9 cellular contexts compared by ENCODE assay signal in the genomic region with DNA sequence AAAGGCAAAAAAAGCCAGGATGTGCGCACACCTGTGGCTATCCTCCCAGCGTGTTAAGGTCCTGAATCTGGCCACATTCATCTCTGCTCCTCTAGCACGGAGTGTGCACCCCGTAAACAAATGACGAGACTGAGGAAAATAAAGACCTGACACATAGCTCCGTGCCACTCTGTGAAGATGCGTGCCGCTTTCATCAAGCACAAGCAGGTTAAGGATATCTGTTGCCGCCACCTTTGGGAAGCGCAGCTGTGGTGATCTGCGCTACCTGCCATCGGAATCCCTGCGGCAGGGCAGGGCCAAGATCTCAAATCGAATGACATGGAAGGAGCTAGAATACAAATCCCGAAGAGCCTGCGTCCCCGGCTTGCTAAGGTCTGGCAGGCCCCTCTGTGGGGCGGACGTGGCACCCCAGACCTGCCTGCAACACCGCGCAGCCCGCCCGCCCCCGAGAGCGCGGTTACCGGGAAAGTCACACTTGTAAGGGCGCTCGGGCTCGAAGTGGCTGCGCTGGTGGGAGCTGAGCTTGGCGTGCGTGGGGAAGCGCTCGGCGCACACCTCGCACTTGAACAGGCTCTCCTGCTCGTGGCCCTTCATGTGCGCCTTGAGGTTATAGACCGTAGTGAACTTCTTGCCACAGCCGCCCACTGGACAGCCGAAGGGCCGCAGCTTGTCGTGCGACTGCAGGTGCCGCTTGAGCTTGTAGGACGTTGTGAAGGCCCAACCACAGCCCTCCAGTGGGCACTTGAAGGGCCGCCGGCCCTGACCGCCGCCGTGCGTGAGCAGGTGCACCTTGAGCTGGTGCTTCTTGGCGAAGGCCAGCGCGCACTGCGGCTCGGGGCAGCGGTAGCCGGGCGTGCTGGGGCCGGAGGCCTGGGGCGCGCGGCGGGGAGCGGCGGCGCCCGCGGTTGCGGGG. TPM values are rescaled to one million over a fixed set of nuclear protein-coding genes. Genes with fewer than 3 reads are reported as not detected.
A peak's percentile ranks its signal among the peaks of the same experiment; 100 is the strongest.
DNase-seq lines count a peak whose midpoint lies in the region; ATAC-seq, FAIRE-seq and TF ChIP-seq lines count a peak whose summit lies in the region.
"Had no signal": no experiment of that assay in that cellular context is flagged by ENCODE, and none has a peak within 500 bp of the region (broad histone marks: within the 10 kb centered on the region; RNA-seq: fewer than 3 reads in every experiment).

No MANE protein-coding gene starts in this region.

- H3K4me1 ChIP-seq in SK-N-SH (ENCODE audit: control insufficient read depth in 1 of 2, insufficient read depth in 2 of 2, low read depth in 1 of 2, low read length in 1 of 2) (peaks cover 20 to 36% of the 10 kb centered on the region in 2 experiments), kidney (ENCODE audit: control insufficient read depth in 1 of 2, insufficient read depth in 1 of 2, low read depth in 1 of 2, low read length in 2 of 2) (peaks cover 16 to 25% of the 10 kb centered on the region in 2 donors)

- H4K20me1 ChIP-seq in SK-N-SH (ENCODE audit: insufficient read depth), result peaks cover 43% of the 10 kb centered on the region

- H3K9me2 ChIP-seq in SK-N-SH, result no peaks in the 10 kb centered on the region

- H3K27ac ChIP-seq in SK-N-SH (ENCODE audit: low read depth in 2 of 2, low read length in 1 of 2), result peak overlapping the region; percentile 38 to 91; a peak in 3 of 4 replicates
- H3K27ac ChIP-seq in brain microvascular endothelial cell, result no peak overlapping the region
- H3K27ac ChIP-seq in kidney (ENCODE audit: low read depth in 2 of 2, low read length in 2 of 2), result peak overlapping the region; percentile 87 to 88

- in situ Hi-C loops in brain microvascular endothelial cell (cut with HindIII; ENCODE audit: low pct_ligation_motif_present, low sequenced_read_pairs), result no loop called here

- H3K9me3 ChIP-seq in SK-N-SH, result no peaks in the 10 kb centered on the region
- H3K9me3 ChIP-seq in kidney (ENCODE audit: control insufficient read depth in 1 of 2, low read length in 2 of 2), result no peaks in the 10 kb centered on the region

- intact Hi-C loops in kidney (cut with DNase I), result no loop called here

- TF ChIP-seq EP300 in SK-N-SH (IDR thresholded peaks at IDR 0.05; ENCODE audit: borderline replicate concordance in 1 of 2, low read depth in 1 of 2, low read length in 1 of 2), result no peak

- ATAC-seq in GM19351 (IDR thresholded peaks at IDR 0.05; ENCODE audit: unreplicated experiment) (peak; percentile 29), HG03378 (IDR thresholded peaks at IDR 0.05; ENCODE audit: unreplicated experiment) (peak; percentile 22)

- H3K36me3 ChIP-seq in SK-N-SH (replicated peaks in 1 of 2; ENCODE audit: control insufficient read depth in 1 of 2, insufficient read depth in 2 of 2, low read length in 1 of 2) (peaks cover 23 to 25% of the 10 kb centered on the region in 2 experiments), brain microvascular endothelial cell (replicated peaks) (peaks cover 11% of the 10 kb centered on the region), kidney (ENCODE audit: control insufficient read depth in 1 of 2, insufficient read depth in 2 of 2, low read length in 2 of 2) (peaks cover 11 to 19% of the 10 kb centered on the region in 2 donors)

- TF ChIP-seq RAD21 in SK-N-SH (IDR thresholded peaks at IDR 0.05; ENCODE audit: low read length), result no peak

- 52% methylated on average over 15 of the region's 72 CpGs for WGBS in SK-N-SH (ENCODE audit: low lambda C conversion rate)

- no peak overlapping the region for H2AFZ ChIP-seq in SK-N-SH (ENCODE audit: low read depth)

- peak; percentile 73 for DNase-seq in DMS53 (lab: John Stamatoyannopoulos, UW)
- DNase-seq in SK-N-SH, result peak; percentile 69
- DNase-seq in brain microvascular endothelial cell, result peak; percentile 34
- peak; percentile 89 for DNase-seq in kidney
- peak; percentile 19 to 26 for DNase-seq in stimulated activated CD4-positive, alpha-beta T cell treated with anti-CD3 and anti-CD28 coated beads, Interleukin-2, amount 100 ng/mL, for 48 hours
- no peak for DNase-seq in NCI-H2196 (lab: John Stamatoyannopoulos, UW; ENCODE audit: unreplicated experiment)

- CTCF ChIA-PET in SK-N-SH (lab: Yijun Ruan, JAX), result interaction anchor here (0.7 to 2.6 kb wide), 17 partner anchors 9 to 1835 kb away, joined by 3 to 20 read pairs (median 5); no protein-coding TSS in a partner anchor

- peaks cover 6% of the 10 kb centered on the region for H3F3A ChIP-seq in SK-N-SH (replicated peaks; ENCODE audit: insufficient read depth)

- H3K27me3 ChIP-seq in SK-N-SH (ENCODE audit: insufficient read depth) (no peaks in the 10 kb centered on the region), brain microvascular endothelial cell (replicated peaks) (no peaks in the 10 kb centered on the region)

- no peak for FAIRE-seq in kidney (lab: Jason Lieb, UNC)

- peak overlapping the region; percentile 84 to 88 for H3K4me3 ChIP-seq in SK-N-SH (ENCODE audit: low read depth in 2 of 2, low read length in 1 of 2)
- peak overlapping the region; percentile 75 for H3K4me3 ChIP-seq in brain microvascular endothelial cell (ENCODE audit: low read depth, low read length)
- peak overlapping the region; percentile 76 to 87 for H3K4me3 ChIP-seq in kidney (ENCODE audit: low read length in 2 of 2)

- POLR2A ChIA-PET in SK-N-SH (lab: Yijun Ruan, JAX), result no interaction called here

- H3K9ac ChIP-seq in SK-N-SH (peak overlapping the region; percentile 64), kidney (ENCODE audit: low read length in 2 of 2) (peak overlapping the region; percentile 74 to 81)

- peaks cover 52% of the 10 kb centered on the region for H3K79me2 ChIP-seq in SK-N-SH (ENCODE audit: insufficient read depth)

- TF ChIP-seq CTCF in SK-N-SH (IDR thresholded peaks at IDR 0.05) (no peak), brain microvascular endothelial cell (IDR thresholded peaks at IDR 0.05; ENCODE audit: low read depth, low read length, missing control alignments) (no peak), kidney (IDR thresholded peaks at IDR 0.05; ENCODE audit: borderline replicate concordance, extremely low read depth, insufficient read depth) (no peak)

- H3K4me2 ChIP-seq in SK-N-SH, result peak overlapping the region; percentile 92

TF ChIP-seq in SK-N-SH, 30 proteins besides CTCF, POLR2A, EP300 and RAD21:
- TF ChIP-seq, protein P1, sequence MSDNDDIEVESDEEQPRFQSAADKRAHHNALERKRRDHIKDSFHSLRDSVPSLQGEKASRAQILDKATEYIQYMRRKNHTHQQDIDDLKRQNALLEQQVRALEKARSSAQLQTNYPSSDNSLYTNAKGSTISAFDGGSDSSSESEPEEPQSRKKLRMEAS (IDR thresholded peaks at IDR 0.05; ENCODE audit: low read depth), result 0 out of 2 replicates have a peak, but pooled peaks have one; percentile 25
- TF ChIP-seq TAF1 (IDR thresholded peaks at IDR 0.05; ENCODE audit: borderline replicate concordance, low read depth, low read length) (no peak), TEAD4 (IDR thresholded peaks at IDR 0.05; ENCODE audit: borderline replicate concordance, insufficient read depth) (no peak)

RNA-seq across cellular contexts. Expression of gene ZXDC, which starts 0.9 kb away (rescaled TPM):
- polyA plus RNA-seq in SK-N-SH (2012; rRNA removed) (8.5 and 9.1 TPM in 2 replicates), kidney (ENCODE audit: insufficient read depth, low read depth, low replicate concordance) (11.4 TPM)
- polyA plus RNA-seq in SK-N-SH (2012; cell fraction: cytosol; rRNA removed), result 4.4 and 6.4 TPM in 2 replicates
- polyA plus RNA-seq in SK-N-SH (2012; cell fraction: nucleus; rRNA removed), result 25.7 and 27.7 TPM in 2 replicates
- total RNA-seq in kidney, result 44.8 TPM

RNA-seq across cellular contexts. Expression of gene UROC1, which starts 42.8 kb away (rescaled TPM):
- polyA plus RNA-seq in SK-N-SH (2012; rRNA removed) (not detected in 2 replicates), kidney (ENCODE audit: insufficient read depth, low read depth, low replicate concordance) (not detected)
- not detected in 2 replicates for polyA plus RNA-seq in SK-N-SH (2012; cell fraction: cytosol; rRNA removed)
- polyA plus RNA-seq in SK-N-SH (2012; cell fraction: nucleus; rRNA removed), result 0.05 TPM in 1 of 2 replicates, not detected in the other
- total RNA-seq in kidney, result not detected
- total RNA-seq: dermis microvascular lymphatic vessel endothelial cell had no signal

RNA-seq across cellular contexts. Expression of gene CHST13, which starts 49.2 kb away (rescaled TPM):
- 0.37 and 0.41 TPM in 2 replicates for polyA plus RNA-seq in SK-N-SH (2012; rRNA removed)
- polyA plus RNA-seq in SK-N-SH (2012; cell fraction: cytosol; rRNA removed), result 0.26 and 0.37 TPM in 2 replicates
- 0.48 and 0.76 TPM in 2 replicates for polyA plus RNA-seq in SK-N-SH (2012; cell fraction: nucleus; rRNA removed)
- total RNA-seq in kidney, result 3.3 TPM
- 7.0 TPM for polyA plus RNA-seq in kidney (ENCODE audit: insufficient read depth, low read depth, low replicate concordance)
- total RNA-seq: dermis microvascular lymphatic vessel endothelial cell had no signal
